Comparison of ENCODE assay signal across 8 cellular contexts in genomic region chr14:20461230-20462141, GRCh38. TPM values are rescaled to one million over a fixed set of nuclear protein-coding genes. Genes with fewer than 3 reads are reported as not detected.
DNase-seq lines count a peak whose midpoint lies in the region; ATAC-seq, FAIRE-seq and TF ChIP-seq lines count a peak whose summit lies in the region.

Gene PIP4P1, minus strand, starts transcription at chr14:20461434. Its CDS starts 109 bp downstream, at chr14:20461325.

- TF ChIP-seq POLR2A in H54 (IDR thresholded peaks at IDR 0.05; ENCODE audit: low read depth, low read length) (peak; percentile 27; the same call in 1 of the 2 replicates), Raji (IDR thresholded peaks at IDR 0.05; ENCODE audit: insufficient read depth, low read depth, low read length) (peak; percentile 95)

- peak within 1 kb of the TSS; percentile 90 for H3K9ac ChIP-seq in Loucy (ENCODE audit: low read depth, low read length, poor library complexity, severe bottlenecking)

- H3K36me3 ChIP-seq in Loucy (ENCODE audit: insufficient read depth, low read length) = peaks cover 27% of the 10 kb centered on the region; the same call in 1 of the 2 replicates

- H3K27me3 Mint-ChIP-seq in naive thymus-derived CD8-positive, alpha-beta T cell = no peaks in the 10 kb centered on the region

- FAIRE-seq in H54 (lab: Jason Lieb, UNC) = peak; percentile 75

- H3K27me3 ChIP-seq in Loucy (ENCODE audit: insufficient read depth, low read length, poor library complexity, severe bottlenecking) = no peaks in the 10 kb centered on the region

- peak; percentile 89 for ATAC-seq in naive thymus-derived CD8-positive, alpha-beta T cell

- peak within 1 kb of the TSS; percentile 96 for H3K4me2 ChIP-seq in Loucy (ENCODE audit: low read depth, low read length, poor library complexity, severe bottlenecking)

- H3K36me3 Mint-ChIP-seq in naive thymus-derived CD8-positive, alpha-beta T cell = peaks cover 0 to 23% (median 9%) of the 10 kb centered on the region in 3 donors

- H3K4me1 Mint-ChIP-seq in naive thymus-derived CD8-positive, alpha-beta T cell = peaks cover 24 to 43% (median 28%) of the 10 kb centered on the region in 4 donors

- H3K4me1 ChIP-seq in Loucy (ENCODE audit: insufficient read depth, low read length, poor library complexity, severe bottlenecking) = peaks cover 33% of the 10 kb centered on the region

- POLR2A ChIA-PET in naive thymus-derived CD8-positive, alpha-beta T cell (lab: Charles Lee) = interaction anchor here (0.6 to 4.6 kb wide), 19 partner anchors 8 to 1015 kb away, joined by 3 to 63 read pairs (median 7); partner anchors contain the start of genes PARP2, PNP, RAB2B and RNASE4

- peak within 1 kb of the TSS; percentile 86 to 99 (median 94) for H3K27ac Mint-ChIP-seq in naive thymus-derived CD8-positive, alpha-beta T cell

- H3K9me2 ChIP-seq in Loucy (replicated peaks; ENCODE audit: low read depth, low read length) = no peaks in the 10 kb centered on the region

- 0 out of 2 replicates have a peak within 1 kb of the TSS, but pooled peaks have one; percentile 48 for H2AFZ ChIP-seq in Loucy (ENCODE audit: low read length)

- H3K9me3 Mint-ChIP-seq in naive thymus-derived CD8-positive, alpha-beta T cell = no peaks in the 10 kb centered on the region

- peaks cover 39% of the 10 kb centered on the region for H4K20me1 ChIP-seq in Loucy (ENCODE audit: insufficient read depth, low read length, poor library complexity, severe bottlenecking)

- H3K4me3 ChIP-seq in Loucy (ENCODE audit: low read length, poor library complexity, severe bottlenecking) = peak within 1 kb of the TSS; percentile 78
- H3K4me3 ChIP-seq in fibroblast of mammary gland (ENCODE audit: control insufficient read depth, low read depth, low read length) = peak within 1 kb of the TSS; percentile 87

- peaks cover 47% of the 10 kb centered on the region for H3K79me2 ChIP-seq in Loucy (ENCODE audit: insufficient read depth, low read length)

- H3F3A ChIP-seq in Loucy (ENCODE audit: low read depth) = no peaks in the 10 kb centered on the region

- H3K9me3 ChIP-seq in Loucy (ENCODE audit: insufficient read depth, low read depth, low read length) = no peaks in the 10 kb centered on the region

- TF ChIP-seq CTCF in Loucy (conservative IDR thresholded peaks at IDR 0.05; ENCODE audit: low read length) (no peak), fibroblast of mammary gland (conservative IDR thresholded peaks at IDR 0.05; ENCODE audit: control insufficient read depth, insufficient read depth, low read depth, low read length) (no peak)

- peak within 1 kb of the TSS; percentile 84 to 96 (median 92) for H3K4me3 Mint-ChIP-seq in naive thymus-derived CD8-positive, alpha-beta T cell

- DNase-seq in EL (peak; percentile 100), H54 (ENCODE audit: insufficient read length, low spot score) (peak; percentile 44), fibroblast of mammary gland (ENCODE audit: low read depth) (peak; percentile 100)
- peak; percentile 97 for DNase-seq in activated T-helper 9 cell treated with anti-CD3 and anti-CD28 coated beads, Interleukin-2, amount 50 U/mL, for 16 hours (ENCODE audit: low read depth)
- DNase-seq in naive thymus-derived CD8-positive, alpha-beta T cell = peak; percentile 96 to 100 (median 98)
- peak; percentile 95 to 99 (median 99) for DNase-seq in stimulated activated naive CD4-positive, alpha-beta T cell (lab: John Stamatoyannopoulos, UW)

RNA-seq across cellular contexts. Expression of gene PIP4P1, which starts in this region (rescaled TPM):
- total RNA-seq in naive thymus-derived CD8-positive, alpha-beta T cell = 10 to 100 TPM; 74.2 to 76.1 TPM
- 10 to 100 TPM; 21.0 to 31.1 (median 21.3) TPM for polyA plus RNA-seq in naive thymus-derived CD8-positive, alpha-beta T cell

Comparison
In these comparisons a context has a peak if more than half of its experiments do, and no peak if none do; other contexts are left out.
1. Peak in every context shown above with its lines: DNase-seq, ATAC-seq and H3K4me3 ChIP-seq.
2. DNase-seq: peak in every context shown above with its lines; median percentile 100 in EL; 100 in fibroblast of mammary gland; 99 in stimulated activated naive CD4-positive, alpha-beta T cell; 98 in naive thymus-derived CD8-positive, alpha-beta T cell; 97 in activated T-helper 9 cell treated with anti-CD3 and anti-CD28 coated beads, Interleukin-2, amount 50 U/mL, for 16 hours; 44 in H54.